In the genomic region with DNA sequence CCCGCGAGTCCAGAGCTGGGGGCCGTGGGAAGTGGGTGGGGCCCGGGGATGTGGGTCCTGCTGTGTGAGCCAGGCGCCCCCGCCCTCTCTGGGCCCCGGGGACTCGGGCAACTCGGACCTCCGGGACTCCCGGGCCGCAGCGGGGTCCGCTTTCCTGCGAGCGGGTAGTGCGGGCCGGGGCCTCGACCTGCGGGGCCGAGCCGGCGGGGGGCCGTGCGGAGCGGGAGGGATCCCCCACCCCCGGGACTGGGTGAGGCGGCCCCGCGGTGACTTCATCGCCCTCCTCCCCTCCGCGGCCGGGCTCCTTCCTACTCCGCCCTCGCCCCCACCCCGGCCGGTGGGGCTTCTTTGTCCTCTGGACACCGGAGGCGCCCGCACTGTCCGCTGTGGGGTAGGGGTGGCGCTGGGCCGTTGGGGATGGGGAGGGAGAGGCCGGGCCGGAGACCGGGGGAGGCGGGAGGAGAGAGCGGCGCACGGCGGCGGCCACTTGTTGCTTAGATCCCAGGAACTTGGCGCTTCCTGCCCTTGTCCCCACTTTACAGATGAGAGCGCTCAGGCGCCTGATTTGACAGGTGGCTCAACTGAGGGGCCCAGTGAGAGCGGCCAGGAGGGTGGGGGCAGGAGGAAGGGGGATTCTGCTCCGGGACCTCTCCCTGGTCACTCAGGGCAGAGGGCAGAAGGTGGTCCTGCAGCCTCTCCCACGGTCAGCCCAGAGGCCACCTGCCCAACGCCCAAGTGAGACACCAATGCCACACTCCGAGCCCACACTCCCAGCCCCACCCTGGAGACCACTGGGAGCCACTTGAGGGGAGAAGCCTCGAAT, we compare ENCODE assay signal across 1 cellular context.
TF ChIP-seq lines count a peak whose summit lies in the region.

No MANE protein-coding gene starts in this region.

TF ChIP-seq in HepG2, 621 proteins besides CTCF, POLR2A, EP300 and RAD21 (continued from another document and continues in another):
- TF ChIP-seq, protein P1, sequence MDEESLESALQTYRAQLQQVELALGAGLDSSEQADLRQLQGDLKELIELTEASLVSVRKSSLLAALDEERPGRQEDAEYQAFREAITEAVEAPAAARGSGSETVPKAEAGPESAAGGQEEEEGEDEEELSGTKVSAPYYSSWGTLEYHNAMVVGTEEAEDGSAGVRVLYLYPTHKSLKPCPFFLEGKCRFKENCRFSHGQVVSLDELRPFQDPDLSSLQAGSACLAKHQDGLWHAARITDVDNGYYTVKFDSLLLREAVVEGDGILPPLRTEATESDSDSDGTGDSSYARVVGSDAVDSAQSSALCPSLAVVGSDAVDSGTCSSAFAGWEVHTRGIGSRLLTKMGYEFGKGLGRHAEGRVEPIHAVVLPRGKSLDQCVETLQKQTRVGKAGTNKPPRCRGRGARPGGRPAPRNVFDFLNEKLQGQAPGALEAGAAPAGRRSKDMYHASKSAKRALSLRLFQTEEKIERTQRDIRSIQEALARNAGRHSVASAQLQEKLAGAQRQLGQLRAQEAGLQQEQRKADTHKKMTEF (CRISPR knock-in tag; IDR thresholded peaks at IDR 0.05) = peak; percentile 63; the same call in 1 of the 2 replicates
- 0 out of 2 replicates have a peak, but pooled peaks have one; percentile 1 for TF ChIP-seq NCOA1 (CRISPR knock-in tag; IDR thresholded peaks at IDR 0.05)
- no peak for TF ChIP-seq FOXO1 (CRISPR knock-in tag; IDR thresholded peaks at IDR 0.05)
- TF ChIP-seq PPARG (CRISPR knock-in tag; conservative IDR thresholded peaks at IDR 0.05) = no peak
- TF ChIP-seq, protein P2, sequence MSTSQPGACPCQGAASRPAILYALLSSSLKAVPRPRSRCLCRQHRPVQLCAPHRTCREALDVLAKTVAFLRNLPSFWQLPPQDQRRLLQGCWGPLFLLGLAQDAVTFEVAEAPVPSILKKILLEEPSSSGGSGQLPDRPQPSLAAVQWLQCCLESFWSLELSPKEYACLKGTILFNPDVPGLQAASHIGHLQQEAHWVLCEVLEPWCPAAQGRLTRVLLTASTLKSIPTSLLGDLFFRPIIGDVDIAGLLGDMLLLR (CRISPR knock-in tag; IDR thresholded peaks at IDR 0.05) = no peak
- no peak for TF ChIP-seq MIXL1 (CRISPR knock-in tag; IDR thresholded peaks at IDR 0.05)
- TF ChIP-seq RORA (CRISPR knock-in tag; IDR thresholded peaks at IDR 0.05) = no peak
- no peak for TF ChIP-seq GATA4 (IDR thresholded peaks at IDR 0.05; ENCODE audit: borderline replicate concordance, low read depth)
- TF ChIP-seq HIVEP1 (CRISPR knock-in tag; IDR thresholded peaks at IDR 0.05) = no peak
- TF ChIP-seq ZFY (CRISPR knock-in tag; IDR thresholded peaks at IDR 0.05) = peak; percentile 54; the same call in 1 of the 2 replicates
- TF ChIP-seq CENPT (CRISPR knock-in tag; IDR thresholded peaks at IDR 0.05; ENCODE audit: low read depth) = 0 out of 2 replicates have a peak, but pooled peaks have one; percentile 44
- peak; percentile 67; the same call in 1 of the 2 replicates for TF ChIP-seq MTA1 (CRISPR knock-in tag; IDR thresholded peaks at IDR 0.05; ENCODE audit: borderline replicate concordance)
- TF ChIP-seq RBFOX2 (IDR thresholded peaks at IDR 0.05; ENCODE audit: low read depth, low read length) = peak; percentile 79
- TF ChIP-seq CCDC6 (CRISPR knock-in tag; IDR thresholded peaks at IDR 0.05) = no peak
- no peak for TF ChIP-seq FLYWCH1 (CRISPR knock-in tag; IDR thresholded peaks at IDR 0.05)
- TF ChIP-seq SRSF4 (IDR thresholded peaks at IDR 0.05; ENCODE audit: low read depth, low read length, poor library complexity, severe bottlenecking) = no peak
- TF ChIP-seq GFI1 (CRISPR knock-in tag; IDR thresholded peaks at IDR 0.05; ENCODE audit: borderline replicate concordance) = no peak
- peak; percentile 23; the same call in 1 of the 2 replicates for TF ChIP-seq PCBP1 (IDR thresholded peaks at IDR 0.05; ENCODE audit: borderline replicate concordance, low read depth, low read length)
- TF ChIP-seq SMAD1 (CRISPR knock-in tag; IDR thresholded peaks at IDR 0.05; ENCODE audit: borderline replicate concordance, low read depth) = no peak
- no peak; the same call in 1 of the 2 replicates for TF ChIP-seq NR2C2 (CRISPR knock-in tag; IDR thresholded peaks at IDR 0.05; ENCODE audit: borderline replicate concordance)
- TF ChIP-seq HNF4G (IDR thresholded peaks at IDR 0.05; ENCODE audit: borderline replicate concordance, low read depth, low read length) = no peak
- no peak for TF ChIP-seq HNF4G (CRISPR knock-in tag; IDR thresholded peaks at IDR 0.05; ENCODE audit: borderline replicate concordance, low read depth)
- TF ChIP-seq ZNF572 (CRISPR knock-in tag; IDR thresholded peaks at IDR 0.05) = no peak
- TF ChIP-seq MYC (CRISPR knock-in tag; IDR thresholded peaks at IDR 0.05; ENCODE audit: borderline replicate concordance) = no peak; the same call in 1 of the 2 replicates
- TF ChIP-seq, protein P3, sequence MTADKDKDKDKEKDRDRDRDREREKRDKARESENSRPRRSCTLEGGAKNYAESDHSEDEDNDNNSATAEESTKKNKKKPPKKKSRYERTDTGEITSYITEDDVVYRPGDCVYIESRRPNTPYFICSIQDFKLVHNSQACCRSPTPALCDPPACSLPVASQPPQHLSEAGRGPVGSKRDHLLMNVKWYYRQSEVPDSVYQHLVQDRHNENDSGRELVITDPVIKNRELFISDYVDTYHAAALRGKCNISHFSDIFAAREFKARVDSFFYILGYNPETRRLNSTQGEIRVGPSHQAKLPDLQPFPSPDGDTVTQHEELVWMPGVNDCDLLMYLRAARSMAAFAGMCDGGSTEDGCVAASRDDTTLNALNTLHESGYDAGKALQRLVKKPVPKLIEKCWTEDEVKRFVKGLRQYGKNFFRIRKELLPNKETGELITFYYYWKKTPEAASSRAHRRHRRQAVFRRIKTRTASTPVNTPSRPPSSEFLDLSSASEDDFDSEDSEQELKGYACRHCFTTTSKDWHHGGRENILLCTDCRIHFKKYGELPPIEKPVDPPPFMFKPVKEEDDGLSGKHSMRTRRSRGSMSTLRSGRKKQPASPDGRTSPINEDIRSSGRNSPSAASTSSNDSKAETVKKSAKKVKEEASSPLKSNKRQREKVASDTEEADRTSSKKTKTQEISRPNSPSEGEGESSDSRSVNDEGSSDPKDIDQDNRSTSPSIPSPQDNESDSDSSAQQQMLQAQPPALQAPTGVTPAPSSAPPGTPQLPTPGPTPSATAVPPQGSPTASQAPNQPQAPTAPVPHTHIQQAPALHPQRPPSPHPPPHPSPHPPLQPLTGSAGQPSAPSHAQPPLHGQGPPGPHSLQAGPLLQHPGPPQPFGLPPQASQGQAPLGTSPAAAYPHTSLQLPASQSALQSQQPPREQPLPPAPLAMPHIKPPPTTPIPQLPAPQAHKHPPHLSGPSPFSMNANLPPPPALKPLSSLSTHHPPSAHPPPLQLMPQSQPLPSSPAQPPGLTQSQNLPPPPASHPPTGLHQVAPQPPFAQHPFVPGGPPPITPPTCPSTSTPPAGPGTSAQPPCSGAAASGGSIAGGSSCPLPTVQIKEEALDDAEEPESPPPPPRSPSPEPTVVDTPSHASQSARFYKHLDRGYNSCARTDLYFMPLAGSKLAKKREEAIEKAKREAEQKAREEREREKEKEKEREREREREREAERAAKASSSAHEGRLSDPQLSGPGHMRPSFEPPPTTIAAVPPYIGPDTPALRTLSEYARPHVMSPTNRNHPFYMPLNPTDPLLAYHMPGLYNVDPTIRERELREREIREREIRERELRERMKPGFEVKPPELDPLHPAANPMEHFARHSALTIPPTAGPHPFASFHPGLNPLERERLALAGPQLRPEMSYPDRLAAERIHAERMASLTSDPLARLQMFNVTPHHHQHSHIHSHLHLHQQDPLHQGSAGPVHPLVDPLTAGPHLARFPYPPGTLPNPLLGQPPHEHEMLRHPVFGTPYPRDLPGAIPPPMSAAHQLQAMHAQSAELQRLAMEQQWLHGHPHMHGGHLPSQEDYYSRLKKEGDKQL (CRISPR knock-in tag; IDR thresholded peaks at IDR 0.05; ENCODE audit: low read depth) = no peak
- TF ChIP-seq ZNF839 (CRISPR knock-in tag; IDR thresholded peaks at IDR 0.05; ENCODE audit: borderline replicate concordance) = no peak
- TF ChIP-seq TEAD3 (CRISPR knock-in tag; optimal IDR thresholded peaks at IDR 0.05; ENCODE audit: borderline replicate concordance) = no peak
- TF ChIP-seq, protein P4, sequence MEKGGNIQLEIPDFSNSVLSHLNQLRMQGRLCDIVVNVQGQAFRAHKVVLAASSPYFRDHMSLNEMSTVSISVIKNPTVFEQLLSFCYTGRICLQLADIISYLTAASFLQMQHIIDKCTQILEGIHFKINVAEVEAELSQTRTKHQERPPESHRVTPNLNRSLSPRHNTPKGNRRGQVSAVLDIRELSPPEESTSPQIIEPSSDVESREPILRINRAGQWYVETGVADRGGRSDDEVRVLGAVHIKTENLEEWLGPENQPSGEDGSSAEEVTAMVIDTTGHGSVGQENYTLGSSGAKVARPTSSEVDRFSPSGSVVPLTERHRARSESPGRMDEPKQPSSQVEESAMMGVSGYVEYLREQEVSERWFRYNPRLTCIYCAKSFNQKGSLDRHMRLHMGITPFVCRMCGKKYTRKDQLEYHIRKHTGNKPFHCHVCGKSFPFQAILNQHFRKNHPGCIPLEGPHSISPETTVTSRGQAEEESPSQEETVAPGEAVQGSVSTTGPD (CRISPR knock-in tag; IDR thresholded peaks at IDR 0.05) = no peak
- TF ChIP-seq, protein P5, sequence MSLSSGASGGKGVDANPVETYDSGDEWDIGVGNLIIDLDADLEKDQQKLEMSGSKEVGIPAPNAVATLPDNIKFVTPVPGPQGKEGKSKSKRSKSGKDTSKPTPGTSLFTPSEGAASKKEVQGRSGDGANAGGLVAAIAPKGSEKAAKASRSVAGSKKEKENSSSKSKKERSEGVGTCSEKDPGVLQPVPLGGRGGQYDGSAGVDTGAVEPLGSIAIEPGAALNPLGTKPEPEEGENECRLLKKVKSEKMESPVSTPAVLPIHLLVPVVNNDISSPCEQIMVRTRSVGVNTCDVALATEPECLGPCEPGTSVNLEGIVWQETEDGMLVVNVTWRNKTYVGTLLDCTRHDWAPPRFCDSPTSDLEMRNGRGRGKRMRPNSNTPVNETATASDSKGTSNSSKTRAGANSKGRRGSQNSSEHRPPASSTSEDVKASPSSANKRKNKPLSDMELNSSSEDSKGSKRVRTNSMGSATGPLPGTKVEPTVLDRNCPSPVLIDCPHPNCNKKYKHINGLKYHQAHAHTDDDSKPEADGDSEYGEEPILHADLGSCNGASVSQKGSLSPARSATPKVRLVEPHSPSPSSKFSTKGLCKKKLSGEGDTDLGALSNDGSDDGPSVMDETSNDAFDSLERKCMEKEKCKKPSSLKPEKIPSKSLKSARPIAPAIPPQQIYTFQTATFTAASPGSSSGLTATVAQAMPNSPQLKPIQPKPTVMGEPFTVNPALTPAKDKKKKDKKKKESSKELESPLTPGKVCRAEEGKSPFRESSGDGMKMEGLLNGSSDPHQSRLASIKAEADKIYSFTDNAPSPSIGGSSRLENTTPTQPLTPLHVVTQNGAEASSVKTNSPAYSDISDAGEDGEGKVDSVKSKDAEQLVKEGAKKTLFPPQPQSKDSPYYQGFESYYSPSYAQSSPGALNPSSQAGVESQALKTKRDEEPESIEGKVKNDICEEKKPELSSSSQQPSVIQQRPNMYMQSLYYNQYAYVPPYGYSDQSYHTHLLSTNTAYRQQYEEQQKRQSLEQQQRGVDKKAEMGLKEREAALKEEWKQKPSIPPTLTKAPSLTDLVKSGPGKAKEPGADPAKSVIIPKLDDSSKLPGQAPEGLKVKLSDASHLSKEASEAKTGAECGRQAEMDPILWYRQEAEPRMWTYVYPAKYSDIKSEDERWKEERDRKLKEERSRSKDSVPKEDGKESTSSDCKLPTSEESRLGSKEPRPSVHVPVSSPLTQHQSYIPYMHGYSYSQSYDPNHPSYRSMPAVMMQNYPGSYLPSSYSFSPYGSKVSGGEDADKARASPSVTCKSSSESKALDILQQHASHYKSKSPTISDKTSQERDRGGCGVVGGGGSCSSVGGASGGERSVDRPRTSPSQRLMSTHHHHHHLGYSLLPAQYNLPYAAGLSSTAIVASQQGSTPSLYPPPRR (CRISPR knock-in tag; IDR thresholded peaks at IDR 0.05; ENCODE audit: borderline replicate concordance) = peak; percentile 46; the same call in 1 of the 2 replicates
- no peak for TF ChIP-seq AHR (CRISPR knock-in tag; IDR thresholded peaks at IDR 0.05)
- TF ChIP-seq MBNL3 (CRISPR knock-in tag; conservative IDR thresholded peaks at IDR 0.05) = no peak
- no peak for TF ChIP-seq KLF15 (CRISPR knock-in tag; IDR thresholded peaks at IDR 0.05; ENCODE audit: borderline replicate concordance)
- TF ChIP-seq ISX (CRISPR knock-in tag; conservative IDR thresholded peaks at IDR 0.05) = no peak
- TF ChIP-seq, protein P6, sequence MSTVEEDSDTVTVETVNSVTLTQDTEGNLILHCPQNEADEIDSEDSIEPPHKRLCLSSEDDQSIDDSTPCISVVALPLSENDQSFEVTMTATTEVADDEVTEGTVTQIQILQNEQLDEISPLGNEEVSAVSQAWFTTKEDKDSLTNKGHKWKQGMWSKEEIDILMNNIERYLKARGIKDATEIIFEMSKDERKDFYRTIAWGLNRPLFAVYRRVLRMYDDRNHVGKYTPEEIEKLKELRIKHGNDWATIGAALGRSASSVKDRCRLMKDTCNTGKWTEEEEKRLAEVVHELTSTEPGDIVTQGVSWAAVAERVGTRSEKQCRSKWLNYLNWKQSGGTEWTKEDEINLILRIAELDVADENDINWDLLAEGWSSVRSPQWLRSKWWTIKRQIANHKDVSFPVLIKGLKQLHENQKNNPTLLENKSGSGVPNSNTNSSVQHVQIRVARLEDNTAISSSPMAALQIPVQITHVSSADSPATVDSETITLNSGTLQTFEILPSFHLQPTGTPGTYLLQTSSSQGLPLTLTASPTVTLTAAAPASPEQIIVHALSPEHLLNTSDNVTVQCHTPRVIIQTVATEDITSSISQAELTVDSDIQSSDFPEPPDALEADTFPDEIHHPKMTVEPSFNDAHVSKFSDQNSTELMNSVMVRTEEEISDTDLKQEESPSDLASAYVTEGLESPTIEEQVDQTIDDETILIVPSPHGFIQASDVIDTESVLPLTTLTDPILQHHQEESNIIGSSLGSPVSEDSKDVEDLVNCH (CRISPR knock-in tag; IDR thresholded peaks at IDR 0.05) = no peak
- no peak for TF ChIP-seq SCMH1 (CRISPR knock-in tag; IDR thresholded peaks at IDR 0.05; ENCODE audit: borderline replicate concordance)
- no peak for TF ChIP-seq ZNF605 (CRISPR knock-in tag; IDR thresholded peaks at IDR 0.05)
- no peak for TF ChIP-seq ZNF678 (CRISPR knock-in tag; IDR thresholded peaks at IDR 0.05)
- TF ChIP-seq ZNF879 (CRISPR knock-in tag; IDR thresholded peaks at IDR 0.05) = no peak
- TF ChIP-seq, protein P7, sequence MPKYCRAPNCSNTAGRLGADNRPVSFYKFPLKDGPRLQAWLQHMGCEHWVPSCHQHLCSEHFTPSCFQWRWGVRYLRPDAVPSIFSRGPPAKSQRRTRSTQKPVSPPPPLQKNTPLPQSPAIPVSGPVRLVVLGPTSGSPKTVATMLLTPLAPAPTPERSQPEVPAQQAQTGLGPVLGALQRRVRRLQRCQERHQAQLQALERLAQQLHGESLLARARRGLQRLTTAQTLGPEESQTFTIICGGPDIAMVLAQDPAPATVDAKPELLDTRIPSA (CRISPR knock-in tag; IDR thresholded peaks at IDR 0.05; ENCODE audit: borderline replicate concordance) = peak; percentile 63; the same call in 1 of the 2 replicates
- TF ChIP-seq, protein P8, sequence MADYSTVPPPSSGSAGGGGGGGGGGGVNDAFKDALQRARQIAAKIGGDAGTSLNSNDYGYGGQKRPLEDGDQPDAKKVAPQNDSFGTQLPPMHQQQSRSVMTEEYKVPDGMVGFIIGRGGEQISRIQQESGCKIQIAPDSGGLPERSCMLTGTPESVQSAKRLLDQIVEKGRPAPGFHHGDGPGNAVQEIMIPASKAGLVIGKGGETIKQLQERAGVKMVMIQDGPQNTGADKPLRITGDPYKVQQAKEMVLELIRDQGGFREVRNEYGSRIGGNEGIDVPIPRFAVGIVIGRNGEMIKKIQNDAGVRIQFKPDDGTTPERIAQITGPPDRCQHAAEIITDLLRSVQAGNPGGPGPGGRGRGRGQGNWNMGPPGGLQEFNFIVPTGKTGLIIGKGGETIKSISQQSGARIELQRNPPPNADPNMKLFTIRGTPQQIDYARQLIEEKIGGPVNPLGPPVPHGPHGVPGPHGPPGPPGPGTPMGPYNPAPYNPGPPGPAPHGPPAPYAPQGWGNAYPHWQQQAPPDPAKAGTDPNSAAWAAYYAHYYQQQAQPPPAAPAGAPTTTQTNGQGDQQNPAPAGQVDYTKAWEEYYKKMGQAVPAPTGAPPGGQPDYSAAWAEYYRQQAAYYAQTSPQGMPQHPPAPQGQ (CRISPR knock-in tag; IDR thresholded peaks at IDR 0.05; ENCODE audit: borderline replicate concordance) = no peak
